20 cellular contexts compared by ENCODE assay signal in the genomic region with DNA sequence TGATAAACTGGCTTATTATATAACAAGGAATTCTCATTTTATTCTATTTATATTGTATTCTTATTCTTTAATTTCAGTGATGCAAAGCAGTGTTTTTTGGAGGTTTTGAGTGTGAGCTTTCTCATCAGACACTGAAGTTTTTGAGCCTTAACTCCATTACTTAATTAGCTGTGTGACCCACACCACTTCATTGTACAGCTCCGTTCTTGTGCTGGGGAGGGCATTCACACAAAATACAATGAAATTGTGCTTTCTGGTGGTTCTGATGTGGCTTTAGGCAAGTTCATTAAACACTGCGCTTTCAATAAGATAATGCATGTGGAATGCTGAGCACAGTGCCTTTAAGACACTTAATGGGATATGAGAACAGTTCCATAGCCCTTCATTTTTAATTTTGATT.
DNase-seq lines count a peak whose midpoint lies in the region; ATAC-seq and TF ChIP-seq lines count a peak whose summit lies in the region.
"Had no signal": no experiment of that assay in that cellular context is flagged by ENCODE, and none has a peak within 500 bp of the region (broad histone marks: within the 10 kb centered on the region; RNA-seq: fewer than 3 reads in every experiment).

No MANE protein-coding gene starts in this region.

- no peak for ATAC-seq in effector memory CD8-positive, alpha-beta T cell (replicated peaks)
- ATAC-seq in GM18867 (IDR thresholded peaks at IDR 0.05; ENCODE audit: unreplicated experiment) = no peak
- ATAC-seq in aorta (ENCODE audit: low FRiP score) = no peak
- ATAC-seq: HepG2 had no signal

- H3K4me2 ChIP-seq in osteoblast (ENCODE audit: insufficient read depth, low read length) = no peak overlapping the region
- H3K4me2 ChIP-seq: A549 had no signal

- DNase-seq in AG20443 (ENCODE audit: low spot score) (peak; percentile 11), esophagus muscularis mucosa (ENCODE audit: extremely low spot score) (peak; percentile 92), osteoblast (ENCODE audit: insufficient read length, low spot score, missing footprints) (peak; percentile 31), aorta (no peak)
- DNase-seq in effector memory CD8-positive, alpha-beta T cell = no peak
- DNase-seq: C1 segment of cervical spinal cord; CD8-positive, alpha-beta memory T cell; DMS53; KBM-7; NCI-H1105 treated with DMSO at 0.1 percent for 48 hours; NCI-H1694; NCI-H2107; NCI-H2227 treated with DMSO at 0.1 percent for 48 hours; NCI-H510A treated with DMSO at 0.1 percent for 48 hours; NCI-H774 had no signal

- no peak for TF ChIP-seq POLR2A in esophagus muscularis mucosa (IDR thresholded peaks at IDR 0.05; ENCODE audit: low read depth)

- H3K4me3 Mint-ChIP-seq in effector memory CD8-positive, alpha-beta T cell = no peak overlapping the region
- H3K4me3 Mint-ChIP-seq: CD8-positive, alpha-beta memory T cell had no signal

- no peak overlapping the region for H2AFZ ChIP-seq in osteoblast (ENCODE audit: low read length)

- H3K27me3 ChIP-seq in HUES64 (ENCODE audit: insufficient read depth, low read length) (no peaks in the 10 kb centered on the region), esophagus muscularis mucosa (peaks cover 0 to 19% (median 0%) of the 10 kb centered on the region in 4 donors), osteoblast (ENCODE audit: insufficient read depth, low read length) (no peaks in the 10 kb centered on the region), aorta (ENCODE audit: control insufficient read depth in 1 of 2, insufficient read depth in 2 of 2, low read length in 1 of 2) (peaks cover 0 to 3% of the 10 kb centered on the region in 2 donors)

- H3K27ac Mint-ChIP-seq in effector memory CD8-positive, alpha-beta T cell = no peak overlapping the region
- H3K27ac Mint-ChIP-seq: CD8-positive, alpha-beta memory T cell had no signal

- H3K36me3 Mint-ChIP-seq in effector memory CD8-positive, alpha-beta T cell (ENCODE audit: insufficient read depth) = no peaks in the 10 kb centered on the region
- H3K36me3 Mint-ChIP-seq: CD8-positive, alpha-beta memory T cell had no signal

- H3K9me3 Mint-ChIP-seq in effector memory CD8-positive, alpha-beta T cell = no peaks in the 10 kb centered on the region

- no peaks in the 10 kb centered on the region for H3K36me3 ChIP-seq in HUES64 (ENCODE audit: insufficient read depth, low read length)
- H3K36me3 ChIP-seq in esophagus muscularis mucosa = no peaks in the 10 kb centered on the region
- no peaks in the 10 kb centered on the region for H3K36me3 ChIP-seq in osteoblast (ENCODE audit: insufficient read depth, low read length)
- no peaks in the 10 kb centered on the region for H3K36me3 ChIP-seq in aorta (ENCODE audit: control insufficient read depth in 1 of 2, insufficient read depth in 2 of 2, low read length in 1 of 2)

- H3K4me1 ChIP-seq in HUES64 (ENCODE audit: insufficient read depth, low read length) (no peaks in the 10 kb centered on the region), esophagus muscularis mucosa (no peaks in the 10 kb centered on the region), osteoblast (ENCODE audit: insufficient read depth, low read length) (no peaks in the 10 kb centered on the region), aorta (ENCODE audit: control insufficient read depth in 1 of 2, insufficient read depth in 2 of 2, low read length in 2 of 2) (no peaks in the 10 kb centered on the region)
- H3K4me1 ChIP-seq: A549 had no signal

- TF ChIP-seq EP300 in esophagus muscularis mucosa (IDR thresholded peaks at IDR 0.05) = no peak

- H4K20me1 ChIP-seq in osteoblast (ENCODE audit: insufficient read depth, low read length) = no peaks in the 10 kb centered on the region

- H3K79me2 ChIP-seq in osteoblast (ENCODE audit: insufficient read depth, low read length) = no peaks in the 10 kb centered on the region

- TF ChIP-seq CTCF in esophagus muscularis mucosa (IDR thresholded peaks at IDR 0.05) = no peak
- TF ChIP-seq CTCF in osteoblast (IDR thresholded peaks at IDR 0.05; ENCODE audit: extremely low read depth, low read depth, low read length) = no peak

- H3K4me1 Mint-ChIP-seq in effector memory CD8-positive, alpha-beta T cell (ENCODE audit: low read depth in 2 of 2) = no peaks in the 10 kb centered on the region
- H3K4me1 Mint-ChIP-seq: CD8-positive, alpha-beta memory T cell had no signal

- no peaks in the 10 kb centered on the region for H3K27me3 Mint-ChIP-seq in effector memory CD8-positive, alpha-beta T cell
- H3K27me3 Mint-ChIP-seq: CD8-positive, alpha-beta memory T cell had no signal

- H3K9me3 ChIP-seq in HUES64 (ENCODE audit: insufficient read depth, low read depth, low read length) (peaks cover 97% of the 10 kb centered on the region), esophagus muscularis mucosa (peaks cover 0 to 19% (median 14%) of the 10 kb centered on the region in 4 donors), osteoblast (ENCODE audit: low read depth, low read length) (peaks cover 25% of the 10 kb centered on the region), aorta (ENCODE audit: control insufficient read depth, low read length) (no peaks in the 10 kb centered on the region)

- H3K9ac ChIP-seq in HUES64 (ENCODE audit: low read depth, low read length) = no peak overlapping the region

- no peak overlapping the region for H3K27ac ChIP-seq in HUES64 (ENCODE audit: low read depth, low read length)
- H3K27ac ChIP-seq in esophagus muscularis mucosa (replicated peaks in 1 of 4) = no peak overlapping the region
- no peak overlapping the region for H3K27ac ChIP-seq in osteoblast (ENCODE audit: low read depth, low read length)
- no peak overlapping the region for H3K27ac ChIP-seq in aorta (ENCODE audit: low read depth in 1 of 2, low read length in 2 of 2)
- H3K27ac ChIP-seq: A549, RWPE1 had no signal

- intact Hi-C loops in esophagus muscularis mucosa (cut with DNase I) (no loop called here), aorta (cut with DNase I) (no loop called here)

- H3K4me3 ChIP-seq in HUES64 (ENCODE audit: low read length) = peak overlapping the region; percentile 1
- no peak overlapping the region for H3K4me3 ChIP-seq in esophagus muscularis mucosa
- no peak overlapping the region for H3K4me3 ChIP-seq in osteoblast (ENCODE audit: insufficient read depth, low read length)
- no peak overlapping the region for H3K4me3 ChIP-seq in aorta (ENCODE audit: low read length in 2 of 2)
- H3K4me3 ChIP-seq: A549 had no signal

- WGBS in HUES64 = 86% methylated on average over 2 of the region's 2 CpGs
- WGBS in esophagus muscularis mucosa = 61% methylated on average over 2 of the region's 2 CpGs
- 55 to 68% methylated on average over 2 of the region's 2 CpGs for WGBS in aorta, 2 donors

Comparison
In these comparisons a context has a peak if more than half of its experiments do, and no peak if none do; other contexts are left out.
1. DNase-seq: peak in AG20443 (single experiment), esophagus muscularis mucosa (single experiment) and osteoblast (single experiment); none in effector memory CD8-positive, alpha-beta T cell (0 of 3) and aorta (0 of 2).